ENCODE assay signal across 1 cellular context in genomic region chr19:52896431-52897148, GRCh38.
TF ChIP-seq lines count a peak whose summit lies in the region.

No MANE protein-coding gene starts in this region.

TF ChIP-seq in K562, 482 proteins besides CTCF, POLR2A, EP300 and RAD21:
- TF ChIP-seq GATA2 (CRISPR knock-in tag; IDR thresholded peaks at IDR 0.05) (peak; percentile 38; the same call in 1 of the 2 replicates), XRCC3 (IDR thresholded peaks at IDR 0.05) (no peak), ZNF347 (CRISPR knock-in tag; IDR thresholded peaks at IDR 0.05; ENCODE audit: low read depth) (no peak), ZNF121 (CRISPR knock-in tag; conservative IDR thresholded peaks at IDR 0.05) (peak; percentile 94), NFIX (CRISPR knock-in tag; IDR thresholded peaks at IDR 0.05; ENCODE audit: low read depth) (peak; percentile 83), CBX2 (IDR thresholded peaks at IDR 0.05; ENCODE audit: insufficient read depth, low read length, poor library complexity, severe bottlenecking) (no peak), SRSF9 (IDR thresholded peaks at IDR 0.05; ENCODE audit: borderline replicate concordance, low read depth, low read length) (no peak), CUX1 (CRISPR knock-in tag; IDR thresholded peaks at IDR 0.05) (0 out of 2 replicates have a peak, but pooled peaks have one; percentile 34), POLR2AphosphoS5 (IDR thresholded peaks at IDR 0.05; ENCODE audit: control insufficient read depth, insufficient read depth, low read depth, low read length) (0 out of 2 replicates have a peak, but pooled peaks have one; percentile 25), RNF2 (IDR thresholded peaks at IDR 0.05) (no peak), ZNF354B (CRISPR knock-in tag; IDR thresholded peaks at IDR 0.05) (no peak), RBM25 (IDR thresholded peaks at IDR 0.05; ENCODE audit: low read depth, low read length, severe bottlenecking) (peak; percentile 37), RBM34 (IDR thresholded peaks at IDR 0.05; ENCODE audit: borderline replicate concordance, insufficient read depth, low read length) (no peak), MIER1 (IDR thresholded peaks at IDR 0.05; ENCODE audit: low read depth) (no peak), NFIC (IDR thresholded peaks at IDR 0.05) (peak; percentile 98), BCOR (IDR thresholded peaks at IDR 0.05) (0 out of 2 replicates have a peak, but pooled peaks have one; percentile 19), ZNF384 (IDR thresholded peaks at IDR 0.05; ENCODE audit: low read depth, low read length) (no peak), POU5F1 (IDR thresholded peaks at IDR 0.05; ENCODE audit: borderline replicate concordance, low read depth, low read length, partially characterized antibody) (no peak)
- TF ChIP-seq, protein P1, sequence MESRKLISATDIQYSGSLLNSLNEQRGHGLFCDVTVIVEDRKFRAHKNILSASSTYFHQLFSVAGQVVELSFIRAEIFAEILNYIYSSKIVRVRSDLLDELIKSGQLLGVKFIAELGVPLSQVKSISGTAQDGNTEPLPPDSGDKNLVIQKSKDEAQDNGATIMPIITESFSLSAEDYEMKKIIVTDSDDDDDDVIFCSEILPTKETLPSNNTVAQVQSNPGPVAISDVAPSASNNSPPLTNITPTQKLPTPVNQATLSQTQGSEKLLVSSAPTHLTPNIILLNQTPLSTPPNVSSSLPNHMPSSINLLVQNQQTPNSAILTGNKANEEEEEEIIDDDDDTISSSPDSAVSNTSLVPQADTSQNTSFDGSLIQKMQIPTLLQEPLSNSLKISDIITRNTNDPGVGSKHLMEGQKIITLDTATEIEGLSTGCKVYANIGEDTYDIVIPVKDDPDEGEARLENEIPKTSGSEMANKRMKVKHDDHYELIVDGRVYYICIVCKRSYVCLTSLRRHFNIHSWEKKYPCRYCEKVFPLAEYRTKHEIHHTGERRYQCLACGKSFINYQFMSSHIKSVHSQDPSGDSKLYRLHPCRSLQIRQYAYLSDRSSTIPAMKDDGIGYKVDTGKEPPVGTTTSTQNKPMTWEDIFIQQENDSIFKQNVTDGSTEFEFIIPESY (CRISPR knock-in tag; IDR thresholded peaks at IDR 0.05): peak; percentile 85
